In genomic region chr2:131674174-131674507, GRCh38 we compare ENCODE assay signal across 8 cellular contexts.
DNase-seq lines count a peak whose midpoint lies in the region; ATAC-seq, FAIRE-seq and TF ChIP-seq lines count a peak whose summit lies in the region.

No MANE protein-coding gene starts in this region.

- no peak for FAIRE-seq in K562 (lab: Jason Lieb, UNC)
- FAIRE-seq in urothelium cell line (lab: Jason Lieb, UNC) = no peak

- H3K27ac ChIP-seq in BLaER1 treated with 17β-estradiol and CSF1 and Interleukin-3, amounts not matched to agents 10 nM and 100 nM = no peak overlapping the region
- H3K27ac ChIP-seq in K562 (ENCODE audit: extremely low read depth, low read depth, low read length) = no peak overlapping the region
- no peak overlapping the region for H3K27ac ChIP-seq in naive thymus-derived CD4-positive, alpha-beta T cell (ENCODE audit: low read depth, low read length)

- POLR2A ChIA-PET in K562 (lab: Yijun Ruan, JAX) = interaction anchor here (1.0 kb wide), 1 partner anchor 8 kb away, joined by 3 read pairs; no protein-coding TSS in a partner anchor
- POLR2A ChIA-PET in naive thymus-derived CD4-positive, alpha-beta T cell (lab: Charles Lee) = interaction anchor here (1.1 kb wide), 1 partner anchor 8 kb away, joined by 3 read pairs; no protein-coding TSS in a partner anchor

- H3K27me3 Mint-ChIP-seq in HFFc6 (ENCODE audit: insufficient read depth) = peaks cover 2% of the 10 kb centered on the region; the same call in 1 of the 2 replicates
- peaks cover 16 to 58% (median 31%) of the 10 kb centered on the region in 5 donors for H3K27me3 Mint-ChIP-seq in naive thymus-derived CD4-positive, alpha-beta T cell

- peak overlapping the region; percentile 50 to 75 (median 60); a peak in 18 of 22 replicates for H3K4me2 ChIP-seq in BLaER1 treated with 17β-estradiol and CSF1 and Interleukin-3, amounts not matched to agents 10 nM and 100 nM
- H3K4me2 ChIP-seq in K562 (ENCODE audit: insufficient read depth, low read length) = peak overlapping the region; percentile 52; the same call in 1 of the 2 replicates

- TF ChIP-seq POLR2A in K562 (conservative IDR thresholded peaks at IDR 0.05) = no peak

- no peak; the same call in none of the 2 replicates for TF ChIP-seq CTCF in HFFc6 (IDR thresholded peaks at IDR 0.05)
- no peak for TF ChIP-seq CTCF in K562 (IDR thresholded peaks at IDR 0.05 in 2 of 3, conservative IDR thresholded peaks at IDR 0.05 in 1 of 3; ENCODE audit: insufficient read depth in 2 of 3, low read depth in 1 of 3, low read length in 3 of 3)

- H2AFZ ChIP-seq in K562 (ENCODE audit: low read depth, low read length) = peak overlapping the region; percentile 10; the same call in 1 of the 2 replicates

- H3K9ac ChIP-seq in BLaER1 treated with 17β-estradiol and CSF1 and Interleukin-3, amounts not matched to agents 10 nM and 100 nM = no peak overlapping the region
- peak overlapping the region in 1 of 2 experiments; percentile 55; a peak in 1 of 4 replicates for H3K9ac ChIP-seq in K562 (ENCODE audit: insufficient read depth in 1 of 2, low read depth in 2 of 2, low read length in 2 of 2)

- CTCF ChIA-PET in K562 (lab: Yijun Ruan, JAX; ENCODE audit: low intra/inter-chr PET ratio) = interaction anchor here (0.6 to 3.2 kb wide), 3 partner anchors 209 to 261 kb away, joined by 3 to 12 read pairs (median 4); no protein-coding TSS in a partner anchor
- CTCF ChIA-PET in naive thymus-derived CD4-positive, alpha-beta T cell (lab: Charles Lee) = interaction anchor here (0.7 to 2.5 kb wide), 6 partner anchors 8 to 521 kb away, joined by 3 to 17 read pairs (median 7); no protein-coding TSS in a partner anchor

- H3K27me3 ChIP-seq in BLaER1 treated with 17β-estradiol and CSF1 and Interleukin-3, amounts not matched to agents 10 nM and 100 nM = peaks cover 0 to 11% (median 5%) of the 10 kb centered on the region in 11 experiments; a peak in 7 of 22 replicates
- H3K27me3 ChIP-seq in K562 (ENCODE audit: control insufficient read depth in 2 of 2, insufficient read depth in 2 of 2, low read length in 2 of 2) = peaks cover 0 to 7% of the 10 kb centered on the region in 2 experiments; a peak in 3 of 5 replicates
- H3K27me3 ChIP-seq in naive thymus-derived CD4-positive, alpha-beta T cell (ENCODE audit: control insufficient read depth in 2 of 2, insufficient read depth in 2 of 2, low read length in 2 of 2) = no peaks in the 10 kb centered on the region

- 0 out of 2 replicates have a peak, but pooled peaks cover 5% of the 10 kb centered on the region for H3K9me3 Mint-ChIP-seq in HFFc6
- H3K9me3 Mint-ChIP-seq in naive thymus-derived CD4-positive, alpha-beta T cell = no peaks in the 10 kb centered on the region

- peaks cover 7 to 30% (median 21%) of the 10 kb centered on the region in 10 experiments; a peak in 18 of 20 replicates for H3K4me1 ChIP-seq in BLaER1 treated with 17β-estradiol and CSF1 and Interleukin-3, amounts not matched to agents 10 nM and 100 nM
- H3K4me1 ChIP-seq in K562 (replicated peaks in 1 of 2; ENCODE audit: control insufficient read depth in 2 of 2, insufficient read depth in 2 of 2, low read length in 2 of 2) = peaks cover 8 to 33% of the 10 kb centered on the region in 2 experiments; a peak in 4 of 5 replicates
- peaks cover 2 to 6% of the 10 kb centered on the region in 2 donors for H3K4me1 ChIP-seq in naive thymus-derived CD4-positive, alpha-beta T cell (ENCODE audit: control insufficient read depth in 2 of 2, insufficient read depth in 2 of 2, low read length in 2 of 2)

- TF ChIP-seq EP300 in K562 (IDR thresholded peaks at IDR 0.05; ENCODE audit: low read length) = no peak

- in situ Hi-C loops in K562 (cut with MboI) = no loop called here

- H3K9me3 ChIP-seq in BLaER1 treated with 17β-estradiol and CSF1 and Interleukin-3, amounts not matched to agents 10 nM and 100 nM (replicated peaks in 1 of 11) = peaks cover 0 to 18% (median 6%) of the 10 kb centered on the region in 11 experiments; a peak in 10 of 22 replicates
- H3K9me3 ChIP-seq in K562 (replicated peaks; ENCODE audit: control insufficient read depth, insufficient read depth, low read depth, low read length) = no peaks in the 10 kb centered on the region
- H3K9me3 ChIP-seq in naive thymus-derived CD4-positive, alpha-beta T cell (ENCODE audit: control insufficient read depth in 2 of 3, low read length in 3 of 3) = no peaks in the 10 kb centered on the region

- H3K36me3 ChIP-seq in BLaER1 treated with 17β-estradiol and CSF1 and Interleukin-3, amounts not matched to agents 10 nM and 100 nM = no peaks in the 10 kb centered on the region
- no peaks in the 10 kb centered on the region for H3K36me3 ChIP-seq in K562 (ENCODE audit: control insufficient read depth, insufficient read depth, low read length)
- H3K36me3 ChIP-seq in naive thymus-derived CD4-positive, alpha-beta T cell (ENCODE audit: control insufficient read depth in 2 of 3, insufficient read depth in 3 of 3, low read length in 3 of 3) = no peaks in the 10 kb centered on the region

- H3K79me2 ChIP-seq in K562 (ENCODE audit: control insufficient read depth, insufficient read depth, low read length) = no peaks in the 10 kb centered on the region

- no peak overlapping the region for H3K27ac Mint-ChIP-seq in HFFc6
- peak overlapping the region in 1 of 9 donors; percentile 67 for H3K27ac Mint-ChIP-seq in naive thymus-derived CD4-positive, alpha-beta T cell

- BruUV-seq in K562 (replicated peaks; lab: Mats Ljungman, UMichigan) = no TSS peak

- peaks cover 22% of the 10 kb centered on the region for H3K4me1 Mint-ChIP-seq in HFFc6 (ENCODE audit: low read depth)
- H3K4me1 Mint-ChIP-seq in naive thymus-derived CD4-positive, alpha-beta T cell = peaks cover 0 to 6% (median 4%) of the 10 kb centered on the region in 7 donors

- intact Hi-C loops in K562 (cut with micrococcal nuclease) = loop anchor here (5.0 kb wide), 2 partner anchors 182 to 473 kb away; partner anchors contain the start of gene MZT2A
- intact Hi-C loops in naive thymus-derived CD4-positive, alpha-beta T cell (cut with micrococcal nuclease) = loop anchor here (1.0 to 10.0 kb wide), 5 partner anchors 8 to 473 kb away; partner anchors contain the start of gene CCDC74A (in 1 of the 2)

- WGBS in K562 (ENCODE audit: insufficient coverage, low coverage, missing lambda C conversion rate) = 2% methylated on average over 6 of the region's 6 CpGs

- ATAC-seq in K562 (no peak), HG03342 (IDR thresholded peaks at IDR 0.05; ENCODE audit: unreplicated experiment) (no peak), GM21825 (IDR thresholded peaks at IDR 0.05; ENCODE audit: unreplicated experiment) (no peak), HG03460 (IDR thresholded peaks at IDR 0.05; ENCODE audit: unreplicated experiment) (no peak)
- ATAC-seq in naive thymus-derived CD4-positive, alpha-beta T cell = no peak

- no peak overlapping the region for H3K4me3 ChIP-seq in BLaER1 treated with 17β-estradiol and CSF1 and Interleukin-3, amounts not matched to agents 10 nM and 100 nM
- no peak overlapping the region for H3K4me3 ChIP-seq in K562
- peak overlapping the region; percentile 47 for H3K4me3 ChIP-seq in naive thymus-derived CD4-positive, alpha-beta T cell (ENCODE audit: low read length)

- no peak for TF ChIP-seq RAD21 in K562 (CRISPR knock-in tag; conservative IDR thresholded peaks at IDR 0.05 in 1 of 2, IDR thresholded peaks at IDR 0.05 in 1 of 2)

- no peak for DNase-seq in HFFc6
- no peak for DNase-seq in K562 (ENCODE audit: extremely low read depth in 1 of 4, low spot score in 3 of 4)
- no peak for DNase-seq in naive thymus-derived CD4-positive, alpha-beta T cell
- no peak for DNase-seq in urothelium cell line (ENCODE audit: low spot score)

- H3K9me1 ChIP-seq in K562 (ENCODE audit: control insufficient read depth, insufficient read depth, low read length) = no peaks in the 10 kb centered on the region

- H4K20me1 ChIP-seq in BLaER1 treated with 17β-estradiol and CSF1 and Interleukin-3, amounts not matched to agents 10 nM and 100 nM = no peaks in the 10 kb centered on the region
- no peaks in the 10 kb centered on the region for H4K20me1 ChIP-seq in K562 (replicated peaks; ENCODE audit: control insufficient read depth, insufficient read depth, low read length)

- H3K4me3 Mint-ChIP-seq in HFFc6 = peak overlapping the region; percentile 35; the same call in 1 of the 2 replicates
- H3K4me3 Mint-ChIP-seq in naive thymus-derived CD4-positive, alpha-beta T cell = peak overlapping the region in 9 of 10 donors; percentile 37 to 76 (median 73)

- H3K36me3 Mint-ChIP-seq in HFFc6 (ENCODE audit: low read depth) = no peaks in the 10 kb centered on the region
- H3K36me3 Mint-ChIP-seq in naive thymus-derived CD4-positive, alpha-beta T cell = no peaks in the 10 kb centered on the region

TF ChIP-seq in K562, 482 proteins besides CTCF, POLR2A, EP300 and RAD21:
- TF ChIP-seq HNRNPL (IDR thresholded peaks at IDR 0.05; ENCODE audit: low read depth, low read length) = 0 out of 2 replicates have a peak, but pooled peaks have one; percentile 5
- no peak for TF ChIP-seq PRPF4 (IDR thresholded peaks at IDR 0.05; ENCODE audit: insufficient read depth, low read depth, low read length, poor library complexity, severe bottlenecking)
TF ChIP-seq in K562: peak in this region for 1.
